8 cellular contexts compared by ENCODE assay signal in the genomic region with DNA sequence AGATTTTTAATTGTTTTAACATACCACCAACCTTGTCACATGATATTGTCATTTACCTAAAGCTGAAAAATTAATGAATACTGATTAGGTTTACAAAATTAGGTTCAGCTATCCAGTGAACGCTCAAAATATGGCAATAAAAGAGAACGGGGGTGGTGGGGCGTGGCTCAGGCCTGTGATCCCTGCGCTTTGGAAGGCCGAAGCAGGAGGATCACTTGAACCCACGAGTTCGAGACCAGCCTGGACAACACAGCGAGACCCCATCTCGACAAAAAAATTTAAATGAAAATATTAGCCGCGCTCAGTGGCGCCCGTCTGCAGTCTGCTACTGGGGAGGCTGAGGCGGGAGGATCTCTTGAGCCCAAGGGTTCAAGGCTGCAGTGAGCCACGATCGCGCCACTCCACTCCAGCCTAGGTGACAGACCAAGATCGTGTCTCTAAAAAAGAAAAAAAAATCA. TPM values are rescaled to one million over a fixed set of nuclear protein-coding genes. Genes with fewer than 3 reads are reported as not detected.
DNase-seq lines count a peak whose midpoint lies in the region; ATAC-seq and TF ChIP-seq lines count a peak whose summit lies in the region.

No MANE protein-coding gene starts in this region.

- H2AFZ ChIP-seq in PC-9: peak overlapping the region; percentile 87

- H3K27me3 ChIP-seq in GM06990 (replicated peaks; ENCODE audit: control insufficient read depth, insufficient read depth, low read length) (no peaks in the 10 kb centered on the region), PC-9 (ENCODE audit: insufficient read depth, low read depth) (no peaks in the 10 kb centered on the region), esophagus (ENCODE audit: control insufficient read depth in 1 of 2, insufficient read depth in 2 of 2, low read length in 2 of 2) (no peaks in the 10 kb centered on the region)

- H3K79me2 ChIP-seq in PC-9 (ENCODE audit: low read depth): peaks cover 34% of the 10 kb centered on the region

- H3K9me3 ChIP-seq in PC-9 (ENCODE audit: insufficient read depth, low read depth): no peaks in the 10 kb centered on the region
- H3K9me3 ChIP-seq in esophagus (ENCODE audit: control insufficient read depth in 2 of 2, insufficient read depth in 1 of 2, low read depth in 1 of 2, low read length in 1 of 2): no peaks in the 10 kb centered on the region

- peak overlapping the region; percentile 99 for H3K27ac Mint-ChIP-seq in progenitor cell of endocrine pancreas

- H3K4me3 ChIP-seq in GM06990 (replicated peaks; ENCODE audit: low read depth, low read length) (peak overlapping the region; percentile 52), PC-9 (peak overlapping the region; percentile 87; the same call in 1 of the 2 replicates), esophagus (ENCODE audit: low read depth in 1 of 2, low read length in 2 of 2) (peak overlapping the region; percentile 97 to 100)

- H3K27ac ChIP-seq in PC-9 (0 out of 2 replicates have a peak overlapping the region, but pooled peaks have one; percentile 12), esophagus (ENCODE audit: low read depth in 2 of 2, low read length in 1 of 2) (peak overlapping the region; percentile 60 to 66)

- H4K20me1 ChIP-seq in PC-9 (ENCODE audit: insufficient read depth): 0 out of 2 replicates have a peak, but pooled peaks cover 4% of the 10 kb centered on the region

- TF ChIP-seq CTCF in GM06990 (IDR thresholded peaks at IDR 0.05; ENCODE audit: insufficient read depth, low read length, poor library complexity, severe bottlenecking) (no peak), PC-9 (conservative IDR thresholded peaks at IDR 0.05) (no peak), progenitor cell of endocrine pancreas (IDR thresholded peaks at IDR 0.05; ENCODE audit: unreplicated experiment) (no peak)

- H3K9me3 Mint-ChIP-seq in progenitor cell of endocrine pancreas (ENCODE audit: low read depth): no peaks in the 10 kb centered on the region

- peaks cover 38% of the 10 kb centered on the region for H3F3A ChIP-seq in PC-9 (ENCODE audit: insufficient read depth, low read depth)

- H3K27me3 Mint-ChIP-seq in progenitor cell of endocrine pancreas: peaks cover 9% of the 10 kb centered on the region

- POLR2A ChIA-PET in PC-9 (lab: Charles Lee; ENCODE audit: unreplicated experiment): interaction anchor here (0.5 to 1.2 kb wide), 8 partner anchors 9 to 373 kb away, joined by 3 to 20 read pairs (median 4); partner anchors contain the start of genes AP1M1 and HSH2D

- peaks cover 11% of the 10 kb centered on the region for H3K4me1 Mint-ChIP-seq in progenitor cell of endocrine pancreas (ENCODE audit: low read depth)

- no peaks in the 10 kb centered on the region for H3K9me2 ChIP-seq in PC-9 (ENCODE audit: insufficient read depth)

- H3K4me3 Mint-ChIP-seq in progenitor cell of endocrine pancreas (ENCODE audit: low read depth): peak overlapping the region; percentile 100

- DNase-seq in GM06990 (ENCODE audit: extremely low read depth, insufficient read length) (no peak), PC-9 (peak in 1 of 2 experiments; percentile 29), progenitor cell of endocrine pancreas (ENCODE audit: low spot score, unreplicated experiment) (no peak), medulla oblongata (ENCODE audit: extremely low spot score) (no peak), ureter (ENCODE audit: low spot score) (no peak), SIG-M5 (lab: John Stamatoyannopoulos, UW) (no peak)

- H3K36me3 ChIP-seq in GM06990 (ENCODE audit: control insufficient read depth, insufficient read depth, low read length) (peaks cover 12% of the 10 kb centered on the region), PC-9 (ENCODE audit: low read depth) (peaks cover 10% of the 10 kb centered on the region), esophagus (ENCODE audit: control insufficient read depth in 2 of 2, insufficient read depth in 2 of 2, low read length in 1 of 2) (peaks cover 2 to 7% of the 10 kb centered on the region in 2 donors)

- H3K36me3 Mint-ChIP-seq in progenitor cell of endocrine pancreas (ENCODE audit: insufficient read depth): peaks cover 7% of the 10 kb centered on the region

- intact Hi-C loops in PC-9 (cut with micrococcal nuclease; ENCODE audit: unreplicated experiment): loop anchor here (10.0 kb wide), 1 partner anchor 250 kb away; the partner anchor contains the start of gene CYP4F11

- H3K4me1 ChIP-seq in PC-9 (replicated peaks; ENCODE audit: insufficient read depth) (peaks cover 30% of the 10 kb centered on the region), esophagus (ENCODE audit: control insufficient read depth in 2 of 2, insufficient read depth in 2 of 2, low read length in 1 of 2) (peaks cover 0 to 7% of the 10 kb centered on the region in 2 donors)

- H3K4me2 ChIP-seq in PC-9: peak overlapping the region; percentile 83

- CTCF ChIA-PET in PC-9 (lab: Charles Lee): interaction anchor here (0.6 to 0.9 kb wide), 3 partner anchors 13 to 202 kb away, joined by 3 to 8 read pairs (median 3); partner anchors contain the start of gene AP1M1

- no peak for ATAC-seq in HG02759 (IDR thresholded peaks at IDR 0.05; ENCODE audit: unreplicated experiment)

- TSS peak; percentile 93 for BruUV-seq in PC-9 (replicated peaks; lab: Mats Ljungman, UMichigan)

- WGBS in esophagus, 2 donors: 42 to 46% methylated on average over 18 of the region's 18 CpGs

RNA-seq across cellular contexts. Expression of gene FAM32A, which starts 0.5 kb away (rescaled TPM):
- total RNA-seq in PC-9 (2021) (44.3 and 66.5 TPM in 2 replicates), progenitor cell of endocrine pancreas (91.6 and 95.2 TPM in 2 replicates), ureter (50.8 TPM)
- 10 to 100 TPM; 63.0 to 68.5 TPM for polyA plus RNA-seq in esophagus

RNA-seq across cellular contexts. Expression of gene CIB3, which starts 11.4 kb away (rescaled TPM):
- not detected in 2 replicates for total RNA-seq in PC-9 (2021)
- polyA plus RNA-seq in esophagus: not detected
- total RNA-seq in progenitor cell of endocrine pancreas: not detected in 2 replicates
- total RNA-seq in ureter: not detected

RNA-seq across cellular contexts. Expression of gene AP1M1, which starts 13.0 kb away (rescaled TPM):
- total RNA-seq in PC-9 (2021): 27.5 and 52.8 TPM in 2 replicates
- polyA plus RNA-seq in esophagus: 10 to 100 TPM; 16.7 to 29.9 TPM
- 47.4 and 51.8 TPM in 2 replicates for total RNA-seq in progenitor cell of endocrine pancreas
- total RNA-seq in ureter: 56.6 TPM

RNA-seq across cellular contexts. Expression of gene HSH2D, which starts 41.2 kb away (rescaled TPM):
- total RNA-seq in PC-9 (2021): 10.9 and 13.7 TPM in 2 replicates
- under 1 TPM; 0.47 to 0.86 TPM for polyA plus RNA-seq in esophagus
- 0.72 and 0.84 TPM in 2 replicates for total RNA-seq in progenitor cell of endocrine pancreas
- 10.6 TPM for total RNA-seq in ureter
